ENCODE assay signal across 8 cellular contexts in the genomic region with DNA sequence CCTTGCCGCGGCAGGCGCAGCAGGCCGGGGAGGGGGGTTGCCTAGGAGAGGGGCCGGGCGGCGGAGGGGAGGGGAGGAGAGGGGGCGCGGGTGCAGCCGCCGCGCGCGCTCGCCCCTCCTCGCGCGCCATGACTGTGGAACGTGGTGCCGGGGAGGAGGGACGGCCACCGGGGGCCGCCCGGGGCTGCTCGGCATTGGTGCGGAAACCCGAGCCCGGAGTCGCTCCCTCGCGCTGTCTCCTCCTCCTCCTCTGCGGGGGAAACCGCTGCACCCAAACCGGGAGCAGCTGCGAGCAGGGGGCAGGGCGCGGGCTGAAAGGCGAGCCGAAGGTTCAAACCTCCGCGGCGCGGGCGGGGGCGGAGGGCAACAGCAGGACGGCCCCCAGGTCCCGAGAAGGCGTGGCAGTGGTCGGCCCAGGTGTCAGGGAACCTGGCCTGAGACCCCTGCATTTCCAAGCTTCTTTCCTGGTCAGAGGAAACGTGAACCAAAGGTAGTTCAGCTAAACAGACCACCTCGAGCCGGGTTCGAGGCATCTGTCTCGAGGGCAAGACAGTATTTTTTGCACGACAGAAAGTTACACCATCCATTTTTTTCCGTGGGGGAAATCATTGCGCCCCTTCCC. TPM values are rescaled to one million over a fixed set of nuclear protein-coding genes. Genes with fewer than 3 reads are reported as not detected.
DNase-seq lines count a peak whose midpoint lies in the region; ATAC-seq lines count a peak whose summit lies in the region.

No MANE protein-coding gene starts in this region.

- H3K9me3 ChIP-seq in endocrine pancreas (ENCODE audit: control insufficient read depth, low read length) (no peaks in the 10 kb centered on the region), mesodermal cell (ENCODE audit: control insufficient read depth, low read length) (no peaks in the 10 kb centered on the region)

- H3K27me3 ChIP-seq in endocrine pancreas (ENCODE audit: control insufficient read depth, insufficient read depth, low read length), result no peaks in the 10 kb centered on the region

- H3K4me3 ChIP-seq in endocrine pancreas (ENCODE audit: control insufficient read depth, insufficient read depth, low read length) (peak overlapping the region; percentile 35), mesodermal cell (ENCODE audit: extremely low read depth, insufficient read depth, low read length, poor library complexity, severe bottlenecking) (peak overlapping the region; percentile 76)

- 0% methylated on average over 20 to 45 of the region's 57 CpGs for WGBS in mesodermal cell (ENCODE audit: insufficient coverage in 2 of 2), 2 experiments

- H3K4me1 ChIP-seq in endocrine pancreas (ENCODE audit: control insufficient read depth, insufficient read depth, low read length) (no peaks in the 10 kb centered on the region), mesodermal cell (ENCODE audit: control insufficient read depth, insufficient read depth, low read length, poor library complexity, severe bottlenecking) (peaks cover 13% of the 10 kb centered on the region)

- H3K27ac ChIP-seq in mesodermal cell (ENCODE audit: low read depth, low read length, severe bottlenecking), result peak overlapping the region; percentile 87

- H3K9ac ChIP-seq in endocrine pancreas (ENCODE audit: control insufficient read depth, insufficient read depth, low read length), result peak overlapping the region; percentile 71

- DNase-seq in AG08395 (ENCODE audit: low spot score), result peak; percentile 96
- DNase-seq in HK-2 (ENCODE audit: unreplicated experiment), result peak; percentile 82
- DNase-seq in NCI-H82 (lab: John Stamatoyannopoulos, UW), result peak; percentile 92
- peak; percentile 41 to 51 (median 50) for DNase-seq in activated CD8-positive, alpha-beta memory T cell treated with anti-CD3 and anti-CD28 coated beads for 48 hours (ENCODE audit: low read depth in 2 of 3, low spot score in 2 of 3)
- DNase-seq in stimulated activated CD8-positive, alpha-beta memory T cell treated with anti-CD3 and anti-CD28 coated beads, Interleukin-15, amount 100 ng/mL, for 4 hours (ENCODE audit: low read depth in 2 of 2), result peak; percentile 46 to 54

- ATAC-seq in GM19035 (IDR thresholded peaks at IDR 0.05; ENCODE audit: unreplicated experiment), result peak; percentile 53

- H3K36me3 ChIP-seq in endocrine pancreas (ENCODE audit: control insufficient read depth, insufficient read depth, low read length), result no peaks in the 10 kb centered on the region
- H3K36me3 ChIP-seq in mesodermal cell (ENCODE audit: control insufficient read depth, insufficient read depth, low read length), result no peaks in the 10 kb centered on the region

RNA-seq across cellular contexts. Expression of gene TRERF1, which starts 1.4 kb away (rescaled TPM):
- 5.0 TPM for polyA plus RNA-seq in mesodermal cell (2013, experiment 1 of 2)
- 5.7 TPM for polyA plus RNA-seq in mesodermal cell (2013, experiment 2 of 2)

Comparison
In these comparisons a context has a peak if more than half of its experiments do, and no peak if none do; other contexts are left out.
1. Peak in every context shown above with its lines: DNase-seq, ATAC-seq, H3K4me3 ChIP-seq and H3K27ac ChIP-seq.